Comparison of ENCODE assay signal across 8 cellular contexts in genomic region chr16:47460301-47460754, GRCh38. TPM values are rescaled to one million over a fixed set of nuclear protein-coding genes. Genes with fewer than 3 reads are reported as not detected.
DNase-seq lines count a peak whose midpoint lies in the region; ATAC-seq and TF ChIP-seq lines count a peak whose summit lies in the region.

No MANE protein-coding gene starts in this region.

- DNase-seq in heart right ventricle (no peak), left cardiac atrium (no peak), iPS-NIHi11 (ENCODE audit: low spot score) (peak; percentile 16), stomach (no peak), activated gamma-delta T cell (lab: John Stamatoyannopoulos, UW) (no peak), NCI-H2196 treated with DMSO at 0.1 percent for 48 hours (lab: John Stamatoyannopoulos, UW; ENCODE audit: unreplicated experiment) (no peak)
- DNase-seq in activated naive CD8-positive, alpha-beta T cell treated with anti-CD3 and anti-CD28 coated beads, Interleukin-2, amount 10 ng/mL, durations not matched to agents 7 days and 5 days = no peak

- H3K36me3 ChIP-seq in heart right ventricle (peaks cover 0 to 42% (median 6%) of the 10 kb centered on the region in 9 donors), stomach (peaks cover 0 to 37% (median 22%) of the 10 kb centered on the region in 4 donors)

- H3K9me3 Mint-ChIP-seq in activated naive CD8-positive, alpha-beta T cell treated with anti-CD3 and anti-CD28 coated beads, Interleukin-2, amount 10 ng/mL, durations not matched to agents 7 days and 5 days = no peaks in the 10 kb centered on the region

- H3K4me3 ChIP-seq in heart right ventricle (peak overlapping the region; percentile 53 to 97 (median 88)), stomach (peak overlapping the region; percentile 83 to 96 (median 88))

- H3K27me3 ChIP-seq in heart right ventricle = no peaks in the 10 kb centered on the region
- H3K27me3 ChIP-seq in stomach = no peaks in the 10 kb centered on the region

- TF ChIP-seq CTCF in heart right ventricle (IDR thresholded peaks at IDR 0.05) = no peak
- TF ChIP-seq CTCF in stomach (IDR thresholded peaks at IDR 0.05) = no peak

- H3K9me3 ChIP-seq in heart right ventricle (no peaks in the 10 kb centered on the region), stomach (no peaks in the 10 kb centered on the region)

- H3K4me1 ChIP-seq in heart right ventricle = peaks cover 10 to 62% (median 51%) of the 10 kb centered on the region in 9 donors
- peaks cover 25 to 64% (median 50%) of the 10 kb centered on the region in 4 donors for H3K4me1 ChIP-seq in stomach

- H3K27ac ChIP-seq in heart right ventricle (peak overlapping the region; percentile 98 to 100 (median 99)), stomach (peak overlapping the region; percentile 97 to 100 (median 98))

- ATAC-seq in heart right ventricle (peak in 2 of 8 donors; percentile 1 to 2), left cardiac atrium (no peak), HG02571 (IDR thresholded peaks at IDR 0.05; ENCODE audit: unreplicated experiment) (no peak)
- no peak for ATAC-seq in activated naive CD8-positive, alpha-beta T cell treated with anti-CD3 and anti-CD28 coated beads, Interleukin-2, amount 10 ng/mL, durations not matched to agents 7 days and 5 days (ENCODE audit: low read depth)

- no peak for TF ChIP-seq EP300 in stomach (IDR thresholded peaks at IDR 0.05)

- POLR2A ChIA-PET in activated naive CD8-positive, alpha-beta T cell treated with anti-CD3 and anti-CD28 coated beads, Interleukin-2, amount 10 ng/mL, durations not matched to agents 7 days and 5 days (lab: Charles Lee) = interaction anchor here (0.5 to 2.2 kb wide), 5 partner anchors 11 to 487 kb away, joined by 3 to 10 read pairs (median 3); partner anchors contain the start of gene DNAJA2

- TF ChIP-seq POLR2A in stomach (IDR thresholded peaks at IDR 0.05) = no peak

- peak overlapping the region; percentile 96 for H3K27ac Mint-ChIP-seq in activated naive CD8-positive, alpha-beta T cell treated with anti-CD3 and anti-CD28 coated beads, Interleukin-2, amount 10 ng/mL, durations not matched to agents 7 days and 5 days

- peak overlapping the region; percentile 85 for H3K4me3 Mint-ChIP-seq in activated naive CD8-positive, alpha-beta T cell treated with anti-CD3 and anti-CD28 coated beads, Interleukin-2, amount 10 ng/mL, durations not matched to agents 7 days and 5 days

- 18 to 24% methylated on average over 6 of the region's 6 CpGs for WGBS in heart right ventricle, 2 donors
- 17 to 25% (median 19%) methylated on average over 6 of the region's 6 CpGs for WGBS in stomach, 5 donors

- H3K4me1 Mint-ChIP-seq in activated naive CD8-positive, alpha-beta T cell treated with anti-CD3 and anti-CD28 coated beads, Interleukin-2, amount 10 ng/mL, durations not matched to agents 7 days and 5 days = peaks cover 25% of the 10 kb centered on the region

- intact Hi-C loops in heart right ventricle (cut with DNase I) (loop anchor here in 3 of 10 donors (2.0 to 10.0 kb wide), 3 partner anchors 32 to 124 kb away; no protein-coding TSS in a partner anchor), left cardiac atrium (cut with DNase I) (loop anchor here in 1 of 2 donors (10.0 kb wide), 1 partner anchor 64 kb away; no protein-coding TSS in a partner anchor), stomach (cut with DNase I; ENCODE audit: low total_unique reads) (no loop called here)

- peaks cover 10% of the 10 kb centered on the region for H3K36me3 Mint-ChIP-seq in activated naive CD8-positive, alpha-beta T cell treated with anti-CD3 and anti-CD28 coated beads, Interleukin-2, amount 10 ng/mL, durations not matched to agents 7 days and 5 days

- no peaks in the 10 kb centered on the region for H3K27me3 Mint-ChIP-seq in activated naive CD8-positive, alpha-beta T cell treated with anti-CD3 and anti-CD28 coated beads, Interleukin-2, amount 10 ng/mL, durations not matched to agents 7 days and 5 days

RNA-seq across cellular contexts. Expression of gene ITFG1, which starts 0.5 kb away (rescaled TPM):
- 10 to 100 TPM; 64.2 to 94.5 (median 75.4) TPM for total RNA-seq in heart right ventricle
- polyA plus RNA-seq in heart right ventricle = 10 to 100 TPM; 10.1 to 28.1 TPM
- total RNA-seq in left cardiac atrium = 10 to 100 TPM; 50.2 to 53.2 TPM
- total RNA-seq in activated naive CD8-positive, alpha-beta T cell treated with anti-CD3 and anti-CD28 coated beads, Interleukin-2, amount 10 ng/mL, durations not matched to agents 7 days and 5 days = 10 to 100 TPM; 22.1 to 24.9 TPM
- total RNA-seq in stomach = 10 to 100 TPM; 26.6 to 90.0 (median 41.5) TPM
- 10 to 100 TPM in 2 of 3 donors, 1 to 10 TPM in 1; 8.1 to 19.1 (median 18.7) TPM for polyA plus RNA-seq in stomach

RNA-seq across cellular contexts. Expression of gene PHKB, which starts 0.8 kb away (rescaled TPM):
- 10 to 100 TPM; 61.2 to 76.6 (median 64.5) TPM for total RNA-seq in heart right ventricle
- polyA plus RNA-seq in heart right ventricle = 10 to 100 TPM; 16.9 to 20.0 TPM
- 10 to 100 TPM; 47.7 to 53.5 TPM for total RNA-seq in left cardiac atrium
- 10 to 100 TPM; 37.5 to 39.3 TPM for total RNA-seq in activated naive CD8-positive, alpha-beta T cell treated with anti-CD3 and anti-CD28 coated beads, Interleukin-2, amount 10 ng/mL, durations not matched to agents 7 days and 5 days
- 100 to 1,000 TPM in 1 of 5 donors, 10 to 100 TPM in 4; 46.1 to 163 (median 74.1) TPM for total RNA-seq in stomach
- 10 to 100 TPM; 17.5 to 25.0 (median 22.1) TPM for polyA plus RNA-seq in stomach
